ENCODE assay signal across 13 cellular contexts in genomic region chr3:65914032-65914739, GRCh38.
DNase-seq lines count a peak whose midpoint lies in the region; ATAC-seq and TF ChIP-seq lines count a peak whose summit lies in the region.
"Had no signal": no experiment of that assay in that cellular context is flagged by ENCODE, and none has a peak within 500 bp of the region (broad histone marks: within the 10 kb centered on the region; RNA-seq: fewer than 3 reads in every experiment).

No MANE protein-coding gene starts in this region.

- peak; percentile 44 for TF ChIP-seq RAD21 in HCT116 (IDR thresholded peaks at IDR 0.05; ENCODE audit: low read depth)

- no peak overlapping the region for H3K4me3 ChIP-seq in AG09309 (ENCODE audit: control insufficient read depth, low read depth, low read length)
- H3K4me3 ChIP-seq in HCT116 (replicated peaks in 1 of 2; ENCODE audit: low read depth in 1 of 2, low read length in 2 of 2), result no peak overlapping the region
- no peak overlapping the region for H3K4me3 ChIP-seq in H7 (ENCODE audit: insufficient read depth, low read depth, low read length)

- BruUV-seq in HCT116 (replicated peaks; lab: Mats Ljungman, UMichigan), result no TSS peak

- RAD21 ChIA-PET in HCT116 (lab: Charles Lee; ENCODE audit: low non-redundant PET in 1 of 2, low total read pairs in 2 of 2, uncharacterized antibody in 2 of 2, unreplicated experiment in 2 of 2), result no interaction called here

- 0 out of 4 replicates have a peak, but pooled peaks cover 0 to 7% of the 10 kb centered on the region in 2 experiments for H3K9me3 ChIP-seq in HCT116 (ENCODE audit: control insufficient read depth in 1 of 2, insufficient read depth in 1 of 2, low read depth in 1 of 2, low read length in 2 of 2)

- H3K36me3 ChIP-seq in HCT116 (ENCODE audit: control insufficient read depth in 1 of 2, insufficient read depth in 2 of 2, low read length in 2 of 2), result no peaks in the 10 kb centered on the region
- H3K36me3 ChIP-seq in H7 (replicated peaks; ENCODE audit: control insufficient read depth, insufficient read depth, low read length), result no peaks in the 10 kb centered on the region

- H3K79me2 ChIP-seq in HCT116 (ENCODE audit: insufficient read depth, low read length), result peaks cover 18% of the 10 kb centered on the region; the same call in 1 of the 2 replicates

- no peaks in the 10 kb centered on the region for H3K27me3 ChIP-seq in HCT116 (ENCODE audit: insufficient read depth, low read length)
- no peaks in the 10 kb centered on the region for H3K27me3 ChIP-seq in H7 (ENCODE audit: control insufficient read depth, insufficient read depth, low read length)

- H3K4me2 ChIP-seq in HCT116 (ENCODE audit: low read length), result no peak overlapping the region

- H3K9me2 ChIP-seq in HCT116 (ENCODE audit: insufficient read depth), result no peaks in the 10 kb centered on the region

- intact Hi-C loops in HCT116 (cut with micrococcal nuclease), result loop anchor here (10.0 kb wide), 1 partner anchor 221 kb away; no protein-coding TSS in a partner anchor

- H3K9ac ChIP-seq in HCT116 (ENCODE audit: low read length), result no peak overlapping the region

- POLR2A ChIA-PET in HCT116 (lab: Charles Lee), result no interaction called here

- H4K20me1 ChIP-seq in HCT116 (ENCODE audit: insufficient read depth), result no peaks in the 10 kb centered on the region

- DNase-seq in AG09309 (ENCODE audit: low read depth) (no peak), HCT116 (ENCODE audit: low read depth, low spot score) (no peak), cerebellar cortex (ENCODE audit: low spot score) (peak; percentile 67), medulla oblongata (ENCODE audit: extremely low spot score) (peak; percentile 66), cortex of kidney (lab: John Stamatoyannopoulos, UW) (no peak), H7 (no peak)
- DNase-seq in activated CD4-positive, alpha-beta T cell treated with anti-CD3 and anti-CD28 coated beads, Interleukin-2, amount 50 U/mL, for 4 hours, result no peak
- DNase-seq: activated CD8-positive, alpha-beta T cell treated with anti-CD3 and anti-CD28 coated beads, Interleukin-2, amount 10 ng/mL, durations not matched to agents 7 days and 5 days; activated gamma-delta T cell treated with Interleukin-2 at 50 U/mL for 16 hours; naive B cell; NCI-H446 had no signal

- TF ChIP-seq POLR2A in HCT116 (IDR thresholded peaks at IDR 0.05; ENCODE audit: borderline replicate concordance, extremely low read depth, insufficient read depth, insufficient read length), result no peak

- CTCF ChIA-PET in HCT116 (lab: Charles Lee), result interaction anchor here (1.0 to 1.3 kb wide), 2 partner anchors 10 to 163 kb away, joined by 3 read pairs; no protein-coding TSS in a partner anchor

- ATAC-seq in HCT116 (no peak; the same call in 1 of the 2 replicates), HG02759 (IDR thresholded peaks at IDR 0.05; ENCODE audit: unreplicated experiment) (no peak)
- ATAC-seq: activated CD8-positive, alpha-beta T cell treated with anti-CD3 and anti-CD28 coated beads, Interleukin-2, amount 10 ng/mL, durations not matched to agents 7 days and 5 days had no signal

- no peak overlapping the region for H2AFZ ChIP-seq in HCT116 (ENCODE audit: low read depth, low read length, poor library complexity, severe bottlenecking)

- no peak overlapping the region for H3K27ac ChIP-seq in HCT116 (ENCODE audit: low read depth, low read length)
- H3K27ac ChIP-seq: C4-2B had no signal

- H3K4me1 ChIP-seq in HCT116 (ENCODE audit: control insufficient read depth in 1 of 2, insufficient read depth in 2 of 2, low read length in 2 of 2), result peaks cover 0 to 12% of the 10 kb centered on the region in 2 experiments; a peak in 2 of 4 replicates

- TF ChIP-seq CTCF in AG09309 (IDR thresholded peaks at IDR 0.05; ENCODE audit: control insufficient read depth, insufficient read depth, low read depth, low read length, missing control alignments), result peak; percentile 2
- peak in 2 of 3 experiments; percentile 13 to 25; a peak in 2 of 6 replicates for TF ChIP-seq CTCF in HCT116 (IDR thresholded peaks at IDR 0.05 in 2 of 3, conservative IDR thresholded peaks at IDR 0.05 in 1 of 3; ENCODE audit: borderline replicate concordance in 1 of 3, insufficient read depth in 1 of 3, low read depth in 2 of 3, low read length in 2 of 3)

TF ChIP-seq in HCT116, 20 proteins besides CTCF, POLR2A, EP300 and RAD21:
- TF ChIP-seq ELF1 (IDR thresholded peaks at IDR 0.05; ENCODE audit: borderline replicate concordance, low read depth) (no peak), SIN3A (IDR thresholded peaks at IDR 0.05; ENCODE audit: low read depth) (no peak), ATF3 (IDR thresholded peaks at IDR 0.05) (no peak), ZNF274 (IDR thresholded peaks at IDR 0.05; ENCODE audit: low read depth, low read length) (no peak), TCF7L2 (IDR thresholded peaks at IDR 0.05; ENCODE audit: borderline replicate concordance, extremely low read depth, insufficient read depth, insufficient read length) (no peak), YY1 (IDR thresholded peaks at IDR 0.05; ENCODE audit: extremely low read depth, insufficient replicate concordance, low read depth, low read length) (no peak), MAX (IDR thresholded peaks at IDR 0.05) (no peak), POLR2AphosphoS5 (IDR thresholded peaks at IDR 0.05; ENCODE audit: low read depth, low read length) (no peak), EGR1 (IDR thresholded peaks at IDR 0.05; ENCODE audit: low read depth) (no peak), SRF (IDR thresholded peaks at IDR 0.05; ENCODE audit: low read depth) (no peak), EZH2 (IDR thresholded peaks at IDR 0.05) (no peak), CBX3 (IDR thresholded peaks at IDR 0.05; ENCODE audit: low read depth) (no peak), FOSL1 (IDR thresholded peaks at IDR 0.05; ENCODE audit: low read depth) (no peak), ZFX (IDR thresholded peaks at IDR 0.05) (no peak), CEBPB (IDR thresholded peaks at IDR 0.05; ENCODE audit: low read depth) (no peak), SP1 (IDR thresholded peaks at IDR 0.05; ENCODE audit: low read depth) (no peak)
- TF ChIP-seq, protein P1, sequence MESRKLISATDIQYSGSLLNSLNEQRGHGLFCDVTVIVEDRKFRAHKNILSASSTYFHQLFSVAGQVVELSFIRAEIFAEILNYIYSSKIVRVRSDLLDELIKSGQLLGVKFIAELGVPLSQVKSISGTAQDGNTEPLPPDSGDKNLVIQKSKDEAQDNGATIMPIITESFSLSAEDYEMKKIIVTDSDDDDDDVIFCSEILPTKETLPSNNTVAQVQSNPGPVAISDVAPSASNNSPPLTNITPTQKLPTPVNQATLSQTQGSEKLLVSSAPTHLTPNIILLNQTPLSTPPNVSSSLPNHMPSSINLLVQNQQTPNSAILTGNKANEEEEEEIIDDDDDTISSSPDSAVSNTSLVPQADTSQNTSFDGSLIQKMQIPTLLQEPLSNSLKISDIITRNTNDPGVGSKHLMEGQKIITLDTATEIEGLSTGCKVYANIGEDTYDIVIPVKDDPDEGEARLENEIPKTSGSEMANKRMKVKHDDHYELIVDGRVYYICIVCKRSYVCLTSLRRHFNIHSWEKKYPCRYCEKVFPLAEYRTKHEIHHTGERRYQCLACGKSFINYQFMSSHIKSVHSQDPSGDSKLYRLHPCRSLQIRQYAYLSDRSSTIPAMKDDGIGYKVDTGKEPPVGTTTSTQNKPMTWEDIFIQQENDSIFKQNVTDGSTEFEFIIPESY (IDR thresholded peaks at IDR 0.05; ENCODE audit: extremely low read depth, insufficient replicate concordance, low read length), result no peak
- TF ChIP-seq, protein P2, sequence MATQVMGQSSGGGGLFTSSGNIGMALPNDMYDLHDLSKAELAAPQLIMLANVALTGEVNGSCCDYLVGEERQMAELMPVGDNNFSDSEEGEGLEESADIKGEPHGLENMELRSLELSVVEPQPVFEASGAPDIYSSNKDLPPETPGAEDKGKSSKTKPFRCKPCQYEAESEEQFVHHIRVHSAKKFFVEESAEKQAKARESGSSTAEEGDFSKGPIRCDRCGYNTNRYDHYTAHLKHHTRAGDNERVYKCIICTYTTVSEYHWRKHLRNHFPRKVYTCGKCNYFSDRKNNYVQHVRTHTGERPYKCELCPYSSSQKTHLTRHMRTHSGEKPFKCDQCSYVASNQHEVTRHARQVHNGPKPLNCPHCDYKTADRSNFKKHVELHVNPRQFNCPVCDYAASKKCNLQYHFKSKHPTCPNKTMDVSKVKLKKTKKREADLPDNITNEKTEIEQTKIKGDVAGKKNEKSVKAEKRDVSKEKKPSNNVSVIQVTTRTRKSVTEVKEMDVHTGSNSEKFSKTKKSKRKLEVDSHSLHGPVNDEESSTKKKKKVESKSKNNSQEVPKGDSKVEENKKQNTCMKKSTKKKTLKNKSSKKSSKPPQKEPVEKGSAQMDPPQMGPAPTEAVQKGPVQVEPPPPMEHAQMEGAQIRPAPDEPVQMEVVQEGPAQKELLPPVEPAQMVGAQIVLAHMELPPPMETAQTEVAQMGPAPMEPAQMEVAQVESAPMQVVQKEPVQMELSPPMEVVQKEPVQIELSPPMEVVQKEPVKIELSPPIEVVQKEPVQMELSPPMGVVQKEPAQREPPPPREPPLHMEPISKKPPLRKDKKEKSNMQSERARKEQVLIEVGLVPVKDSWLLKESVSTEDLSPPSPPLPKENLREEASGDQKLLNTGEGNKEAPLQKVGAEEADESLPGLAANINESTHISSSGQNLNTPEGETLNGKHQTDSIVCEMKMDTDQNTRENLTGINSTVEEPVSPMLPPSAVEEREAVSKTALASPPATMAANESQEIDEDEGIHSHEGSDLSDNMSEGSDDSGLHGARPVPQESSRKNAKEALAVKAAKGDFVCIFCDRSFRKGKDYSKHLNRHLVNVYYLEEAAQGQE (IDR thresholded peaks at IDR 0.05; ENCODE audit: low read depth), result no peak

Comparison
In these comparisons a context has a peak if more than half of its experiments do, and no peak if none do; other contexts are left out.
1. DNase-seq: peak in cerebellar cortex (single experiment) and medulla oblongata (single experiment); none in AG09309 (single experiment), HCT116 (single experiment), cortex of kidney (single experiment), activated CD4-positive, alpha-beta T cell treated with anti-CD3 and anti-CD28 coated beads, Interleukin-2, amount 50 U/mL, for 4 hours (0 of 2) and H7 (single experiment).